Comparison of ENCODE assay signal across 8 cellular contexts in the genomic region with DNA sequence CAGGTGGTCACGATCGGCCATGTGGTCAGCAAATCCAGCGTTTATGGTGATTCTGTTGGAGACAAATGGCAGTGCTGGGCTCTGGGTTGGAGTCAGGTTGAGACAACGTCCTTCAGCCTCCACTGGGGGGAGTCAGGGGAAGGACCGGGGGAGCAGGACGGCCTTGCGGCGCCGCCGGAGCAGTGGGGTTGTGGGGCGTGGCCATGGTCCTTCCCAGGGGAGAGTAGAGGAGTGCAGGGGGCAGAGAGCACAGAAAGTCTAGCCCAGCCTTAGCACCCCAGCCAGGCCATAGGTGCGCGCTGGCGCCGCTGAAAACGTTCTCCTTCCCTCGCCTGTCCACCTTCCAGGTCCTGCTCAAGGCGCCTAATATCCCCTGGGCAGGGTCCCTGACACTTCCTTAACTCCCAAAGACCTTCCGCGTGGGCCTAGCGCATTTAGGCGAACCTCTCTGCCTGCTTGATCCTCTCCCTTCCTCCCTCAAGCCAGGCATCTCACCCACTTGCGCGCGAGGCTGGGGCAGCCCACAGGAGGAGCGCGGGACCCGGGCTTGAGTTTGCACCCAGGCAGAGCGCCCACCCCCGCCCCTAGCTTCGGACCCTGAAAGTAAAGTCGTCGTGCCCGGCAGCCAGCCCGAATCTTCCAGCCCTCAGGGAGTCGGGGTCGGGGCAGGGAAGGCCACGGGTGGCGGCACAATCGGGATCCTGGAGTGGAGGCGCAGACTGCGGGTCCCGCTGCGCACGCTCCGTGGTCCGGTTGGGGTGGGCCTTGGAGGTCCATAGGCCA. TPM values are rescaled to one million over a fixed set of nuclear protein-coding genes. Genes with fewer than 3 reads are reported as not detected.
A peak's percentile ranks its signal among the peaks of the same experiment; 100 is the strongest.
DNase-seq lines count a peak whose midpoint lies in the region; ATAC-seq and TF ChIP-seq lines count a peak whose summit lies in the region.

No MANE protein-coding gene starts in this region.

- H3K36me3 ChIP-seq in ovary, result no peaks in the 10 kb centered on the region

- DNase-seq in NCI-H2196 (lab: John Stamatoyannopoulos, UW; ENCODE audit: unreplicated experiment) (peak; percentile 20), NCI-H2196 treated with DMSO at 0.1 percent for 48 hours (lab: John Stamatoyannopoulos, UW; ENCODE audit: unreplicated experiment) (no peak), NCI-H82 (lab: John Stamatoyannopoulos, UW) (peak; percentile 74), fibroblast of villous mesenchyme (ENCODE audit: low read depth) (no peak), ovary (peak in 4 of 5 donors; percentile 5 to 38 (median 22)), NCI-H1048 (lab: John Stamatoyannopoulos, UW) (no peak)

- no peak for TF ChIP-seq POLR2A in ovary (IDR thresholded peaks at IDR 0.05)

- no peak overlapping the region for H3K27ac ChIP-seq in ovary

- peaks cover 17% of the 10 kb centered on the region for H3K4me1 ChIP-seq in ovary (ENCODE audit: insufficient read depth)

- no peak for TF ChIP-seq EP300 in ovary (IDR thresholded peaks at IDR 0.05)

- H3K9me3 ChIP-seq in ovary, result no peaks in the 10 kb centered on the region

- intact Hi-C loops in ovary (cut with DNase I), result loop anchor here in 3 of 4 donors (5.0 to 10.0 kb wide), 4 partner anchors 61 to 507 kb away; no protein-coding TSS in a partner anchor

- no peak for ATAC-seq in HG02938 (IDR thresholded peaks at IDR 0.05; ENCODE audit: unreplicated experiment)
- ATAC-seq in GM21526 (IDR thresholded peaks at IDR 0.05; ENCODE audit: low FRiP score, unreplicated experiment), result no peak

- WGBS in ovary, 3 donors, result 2 to 3% (median 2%) methylated on average over 40 to 47 of the region's 47 CpGs

- H3K27me3 ChIP-seq in ovary, result no peaks in the 10 kb centered on the region

- TF ChIP-seq CTCF in fibroblast of villous mesenchyme (IDR thresholded peaks at IDR 0.05; ENCODE audit: insufficient read depth, low read depth, low read length) (peak; percentile 18), ovary (IDR thresholded peaks at IDR 0.05) (no peak)

- no peak overlapping the region for H3K4me3 ChIP-seq in fibroblast of villous mesenchyme (ENCODE audit: low read depth, low read length)
- H3K4me3 ChIP-seq in ovary, result no peak overlapping the region

RNA-seq across cellular contexts. Expression of a gene that starts 3.1 kb away (rescaled TPM):
- total RNA-seq in fibroblast of villous mesenchyme (under 0.01 TPM in 2 replicates), ovary (10 to 100 TPM in 3 of 7 donors, 1 to 10 TPM in 4; 1.4 to 16.8 (median 6.4) TPM)
- 1 to 10 TPM in 1 of 2 donors, under 1 TPM in 1; 0.32 to 5.3 TPM for polyA plus RNA-seq in ovary

RNA-seq across cellular contexts. Expression of a gene that starts 49.8 kb away (rescaled TPM):
- total RNA-seq in fibroblast of villous mesenchyme (not detected in 2 replicates), ovary (10 to 100 TPM; 10.5 to 28.8 (median 19.8) TPM)
- 10 to 100 TPM in 1 of 2 donors, under 1 TPM in 1; 0.45 to 11.0 TPM for polyA plus RNA-seq in ovary

Comparison
In these comparisons a context has a peak if more than half of its experiments do, and no peak if none do; other contexts are left out.
1. DNase-seq: peak in NCI-H2196 (single experiment), NCI-H82 (single experiment) and ovary (4 of 5); none in NCI-H2196 treated with DMSO at 0.1 percent for 48 hours (single experiment), fibroblast of villous mesenchyme (single experiment) and NCI-H1048 (single experiment).
2. RNA of a gene that starts 49.8 kb away (total RNA-seq): 10.5 to 28.8 TPM in ovary; not detected in fibroblast of villous mesenchyme; every median in the first group is over 10 times any median in the second.